11 cellular contexts compared by ENCODE assay signal in genomic region chr2:218386505-218387368, GRCh38. TPM values are rescaled to one million over a fixed set of nuclear protein-coding genes. Genes with fewer than 3 reads are reported as not detected.
A peak's percentile ranks its signal among the peaks of the same experiment; 100 is the strongest.
DNase-seq lines count a peak whose midpoint lies in the region; ATAC-seq, FAIRE-seq and TF ChIP-seq lines count a peak whose summit lies in the region.
"Had no signal": no experiment of that assay in that cellular context is flagged by ENCODE, and none has a peak within 500 bp of the region (broad histone marks: within the 10 kb centered on the region; RNA-seq: fewer than 3 reads in every experiment).

No MANE protein-coding gene starts in this region.

- TF ChIP-seq EP300 in SK-N-SH (IDR thresholded peaks at IDR 0.05; ENCODE audit: borderline replicate concordance in 1 of 2, low read depth in 1 of 2, low read length in 1 of 2) = no peak

- ATAC-seq in SK-N-SH treated with all-trans-retinoic acid at 6 μM for 48 hours (no peak), lung (ENCODE audit: insufficient read depth, low FRiP score) (no peak)

- DNase-seq in SK-N-SH (peak; percentile 16), bronchial epithelial cell (ENCODE audit: low read depth) (no peak), lung (ENCODE audit: low spot score) (no peak), COLO668 (lab: John Stamatoyannopoulos, UW; ENCODE audit: unreplicated experiment) (no peak), pons (ENCODE audit: low spot score) (no peak), substantia nigra (lab: John Stamatoyannopoulos, UW) (no peak)
- DNase-seq: 8988T had no signal

- no peaks in the 10 kb centered on the region for H3F3A ChIP-seq in SK-N-SH (replicated peaks; ENCODE audit: insufficient read depth)

- no peaks in the 10 kb centered on the region for H3K9me3 ChIP-seq in SK-N-SH
- no peaks in the 10 kb centered on the region for H3K9me3 ChIP-seq in lung (ENCODE audit: control insufficient read depth in 2 of 2, insufficient read depth in 1 of 2, low read length in 1 of 2)
- H3K9me3 ChIP-seq in subcutaneous abdominal adipose tissue (ENCODE audit: control insufficient read depth in 5 of 5, low read length in 5 of 5) = no peaks in the 10 kb centered on the region

- no peaks in the 10 kb centered on the region for H4K20me1 ChIP-seq in SK-N-SH (ENCODE audit: insufficient read depth)

- POLR2A ChIA-PET in SK-N-SH (lab: Yijun Ruan, JAX) = no interaction called here

- H2AFZ ChIP-seq in SK-N-SH (ENCODE audit: low read depth) = no peak overlapping the region

- H3K4me2 ChIP-seq in SK-N-SH = no peak overlapping the region

- CTCF ChIA-PET in SK-N-SH (lab: Yijun Ruan, JAX) = interaction anchor here (1.4 to 2.2 kb wide), 3 partner anchors 9 to 85 kb away, joined by 4 to 9 read pairs (median 7); partner anchors contain the start of gene CATIP

- no peak for TF ChIP-seq RAD21 in SK-N-SH (IDR thresholded peaks at IDR 0.05; ENCODE audit: low read length)

- 87% methylated on average over 19 of the region's 23 CpGs for WGBS in SK-N-SH (ENCODE audit: low lambda C conversion rate)
- WGBS in lung, 2 donors = 69 to 70% methylated on average over 23 of the region's 23 CpGs

- H3K9me2 ChIP-seq in SK-N-SH = no peaks in the 10 kb centered on the region

- H3K79me2 ChIP-seq in SK-N-SH (ENCODE audit: insufficient read depth) = no peaks in the 10 kb centered on the region

- H3K27me3 ChIP-seq in SK-N-SH (ENCODE audit: insufficient read depth) = no peaks in the 10 kb centered on the region
- peaks cover 2% of the 10 kb centered on the region for H3K27me3 ChIP-seq in bronchial epithelial cell (ENCODE audit: control insufficient read depth, insufficient read depth, low read length)
- H3K27me3 ChIP-seq in lung (ENCODE audit: control insufficient read depth, insufficient read depth) = no peaks in the 10 kb centered on the region
- no peaks in the 10 kb centered on the region for H3K27me3 ChIP-seq in subcutaneous abdominal adipose tissue (ENCODE audit: control insufficient read depth in 5 of 5, insufficient read depth in 4 of 5, low read length in 5 of 5)

- H3K36me3 ChIP-seq in SK-N-SH (replicated peaks in 1 of 2; ENCODE audit: control insufficient read depth in 1 of 2, insufficient read depth in 2 of 2, low read length in 1 of 2) = no peaks in the 10 kb centered on the region
- H3K36me3 ChIP-seq in bronchial epithelial cell (ENCODE audit: control insufficient read depth, insufficient read depth, low read length) = no peaks in the 10 kb centered on the region
- no peaks in the 10 kb centered on the region for H3K36me3 ChIP-seq in lung (ENCODE audit: control insufficient read depth in 2 of 2, insufficient read depth in 2 of 2, low read length in 2 of 2)
- H3K36me3 ChIP-seq in subcutaneous abdominal adipose tissue (ENCODE audit: control insufficient read depth in 5 of 5, insufficient read depth in 5 of 5, low read length in 5 of 5) = no peaks in the 10 kb centered on the region

- H3K27ac ChIP-seq in SK-N-SH (ENCODE audit: low read depth in 2 of 2, low read length in 1 of 2) (no peak overlapping the region), lung (ENCODE audit: low read depth in 1 of 2, low read length in 1 of 2) (peak overlapping the region; percentile 22 to 82), subcutaneous abdominal adipose tissue (ENCODE audit: low read depth, low read length) (no peak overlapping the region), substantia nigra (ENCODE audit: low read depth, low read length, poor library complexity, severe bottlenecking) (no peak overlapping the region)

- H3K9ac ChIP-seq in SK-N-SH (no peak overlapping the region), subcutaneous abdominal adipose tissue (ENCODE audit: low read length in 5 of 5) (peak overlapping the region in 1 of 5 donors; percentile 66)

- TF ChIP-seq CTCF in SK-N-SH (IDR thresholded peaks at IDR 0.05) (no peak), bronchial epithelial cell (IDR thresholded peaks at IDR 0.05; ENCODE audit: insufficient read depth, low read length, severe bottlenecking) (no peak), lung (IDR thresholded peaks at IDR 0.05; ENCODE audit: control extremely low read depth, extremely low read depth) (no peak)

- no peaks in the 10 kb centered on the region; a peak in 2 of 4 replicates for H3K4me1 ChIP-seq in SK-N-SH (ENCODE audit: control insufficient read depth in 1 of 2, insufficient read depth in 2 of 2, low read depth in 1 of 2, low read length in 1 of 2)
- H3K4me1 ChIP-seq in lung (ENCODE audit: control insufficient read depth in 2 of 2, insufficient read depth in 2 of 2, low read length in 2 of 2) = peaks cover 0 to 5% of the 10 kb centered on the region in 2 donors
- peaks cover 2 to 29% (median 12%) of the 10 kb centered on the region in 5 donors for H3K4me1 ChIP-seq in subcutaneous abdominal adipose tissue (ENCODE audit: control insufficient read depth in 5 of 5, insufficient read depth in 5 of 5, low read length in 5 of 5)

- H3K4me3 ChIP-seq in SK-N-SH (ENCODE audit: low read depth in 2 of 2, low read length in 1 of 2) (no peak overlapping the region), bronchial epithelial cell (ENCODE audit: low read depth, low read length) (peak overlapping the region; percentile 42), lung (no peak overlapping the region), subcutaneous abdominal adipose tissue (ENCODE audit: low read depth in 1 of 5, low read length in 5 of 5) (peak overlapping the region; percentile 48 to 63 (median 56))

- no peak for FAIRE-seq in bronchial epithelial cell (lab: Jason Lieb, UNC)

TF ChIP-seq in SK-N-SH, 30 proteins besides CTCF, POLR2A, EP300 and RAD21:
- TF ChIP-seq EZH2phosphoT487 (IDR thresholded peaks at IDR 0.05; ENCODE audit: borderline replicate concordance, low read depth) (no peak), RFX5 (IDR thresholded peaks at IDR 0.05; ENCODE audit: low read length) (no peak), CHD2 (IDR thresholded peaks at IDR 0.05; ENCODE audit: low read length, partially characterized antibody) (no peak), FOXJ3 (CRISPR knock-in tag; IDR thresholded peaks at IDR 0.05) (no peak), RCOR1 (IDR thresholded peaks at IDR 0.05; ENCODE audit: low read length) (no peak), RXRA (IDR thresholded peaks at IDR 0.05; ENCODE audit: borderline replicate concordance, low read depth) (no peak), SMC3 (IDR thresholded peaks at IDR 0.05; ENCODE audit: low read depth, low read length) (no peak), SIN3A (IDR thresholded peaks at IDR 0.05; ENCODE audit: borderline replicate concordance, low read depth, low read length) (no peak), TEAD4 (IDR thresholded peaks at IDR 0.05; ENCODE audit: borderline replicate concordance, insufficient read depth) (no peak), MXI1 (IDR thresholded peaks at IDR 0.05; ENCODE audit: low read depth, low read length) (no peak), POLR2AphosphoS5 (IDR thresholded peaks at IDR 0.05; ENCODE audit: low read depth, low read length) (no peak), GATA2 (CRISPR knock-in tag; IDR thresholded peaks at IDR 0.05) (no peak), TCF12 (IDR thresholded peaks at IDR 0.05) (no peak)
TF ChIP-seq in SK-N-SH: peak in this region for 0.

TF ChIP-seq in SK-N-SH treated with all-trans-retinoic acid at 6 μM for 48 hours, 23 proteins besides CTCF, POLR2A, EP300 and RAD21:
- no peak for TF ChIP-seq GLIS3 (CRISPR knock-in tag; IDR thresholded peaks at IDR 0.05)
- TF ChIP-seq TOX (CRISPR knock-in tag; IDR thresholded peaks at IDR 0.05; ENCODE audit: borderline replicate concordance) = no peak
- TF ChIP-seq OSR1 (CRISPR knock-in tag; IDR thresholded peaks at IDR 0.05) = no peak
- TF ChIP-seq ISL1 (CRISPR knock-in tag; IDR thresholded peaks at IDR 0.05) = no peak

RNA-seq across cellular contexts. Expression of gene SLC11A1, which starts 4.7 kb away (rescaled TPM):
- polyA plus RNA-seq in SK-N-SH (2012; rRNA removed) = 0.26 and 0.31 TPM in 2 replicates
- polyA plus RNA-seq in SK-N-SH (2012; cell fraction: cytosol; rRNA removed) = 0.13 and 0.24 TPM in 2 replicates
- 0.25 and 0.56 TPM in 2 replicates for polyA plus RNA-seq in SK-N-SH (2012; cell fraction: nucleus; rRNA removed)
- 0.26 and 0.51 TPM in 2 replicates for total RNA-seq in bronchial epithelial cell
- 100 to 1,000 TPM in 1 of 2 donors, 10 to 100 TPM in 1; 57.6 to 262 TPM for total RNA-seq in lung
- 100 to 1,000 TPM; 206 to 359 TPM for polyA plus RNA-seq in lung
- total RNA-seq: SK-MEL-5 had no signal

RNA-seq across cellular contexts. Expression of gene CTDSP1, which starts 12.9 kb away (rescaled TPM):
- 78.5 and 88.0 TPM in 2 replicates for polyA plus RNA-seq in SK-N-SH (2012; rRNA removed)
- polyA plus RNA-seq in SK-N-SH (2012; cell fraction: cytosol; rRNA removed) = 36.6 and 51.6 TPM in 2 replicates
- polyA plus RNA-seq in SK-N-SH (2012; cell fraction: nucleus; rRNA removed) = 82.0 and 102 TPM in 2 replicates
- 26.5 and 32.1 TPM in 2 replicates for total RNA-seq in bronchial epithelial cell
- total RNA-seq in lung = 100 to 1,000 TPM; 155 to 183 TPM
- polyA plus RNA-seq in lung = 100 to 1,000 TPM; 113 to 123 TPM

RNA-seq across cellular contexts. Expression of gene CATIP, which starts 30.1 kb away (rescaled TPM):
- polyA plus RNA-seq in SK-N-SH (2012; rRNA removed) (0.18 and 0.26 TPM in 2 replicates), lung (1 to 10 TPM; 5.6 to 6.3 TPM)
- polyA plus RNA-seq in SK-N-SH (2012; cell fraction: cytosol; rRNA removed) = 0.08 and 0.12 TPM in 2 replicates
- 0.64 and 0.94 TPM in 2 replicates for polyA plus RNA-seq in SK-N-SH (2012; cell fraction: nucleus; rRNA removed)
- total RNA-seq in bronchial epithelial cell (not detected in 2 replicates), lung (10 to 100 TPM in 1 of 2 donors, 1 to 10 TPM in 1; 5.6 to 12.8 TPM)
- total RNA-seq: myocyte, SK-MEL-5 had no signal

RNA-seq across cellular contexts. Expression of gene VIL1, which starts 32.2 kb away (rescaled TPM):
- polyA plus RNA-seq in SK-N-SH (2012; rRNA removed) (under 0.01 and 0.02 TPM in 2 replicates), lung (under 1 TPM; 0.06 to 0.09 TPM)
- polyA plus RNA-seq in SK-N-SH (2012; cell fraction: cytosol; rRNA removed) = not detected in 2 replicates
- polyA plus RNA-seq in SK-N-SH (2012; cell fraction: nucleus; rRNA removed) = 0.05 and 0.10 TPM in 2 replicates
- total RNA-seq in bronchial epithelial cell (not detected in 2 replicates), lung (under 1 TPM; 0.21 to 0.77 TPM)
- total RNA-seq: myocyte had no signal

Comparison
In these comparisons a context has a peak if more than half of its experiments do, and no peak if none do; other contexts are left out.
1. H3K27ac ChIP-seq: peak in lung (2 of 2); none in SK-N-SH (0 of 2), subcutaneous abdominal adipose tissue (single experiment) and substantia nigra (single experiment).
2. H3K4me3 ChIP-seq: peak in bronchial epithelial cell (single experiment) and subcutaneous abdominal adipose tissue (5 of 5); none in SK-N-SH (0 of 2) and lung (single experiment).
3. RNA of gene SLC11A1, which starts 4.7 kb away (total RNA-seq): 57.6 to 262 TPM in lung; 0.26 to 0.51 TPM in bronchial epithelial cell; every median in the first group is over 10 times any median in the second.